ENCODE assay signal across 24 cellular contexts in genomic region chr5:130580264-130580663, GRCh38.
"Had no signal": no experiment of that assay in that cellular context is flagged by ENCODE, and none has a peak within 500 bp of the region (broad histone marks: within the 10 kb centered on the region; RNA-seq: fewer than 3 reads in every experiment).

No MANE protein-coding gene starts in this region.

- H3K27ac ChIP-seq: colonic mucosa, coronary artery, dorsolateral prefrontal cortex, epithelial cell of prostate, esophagus muscularis mucosa, esophagus squamous epithelium, foreskin keratinocyte, gastrocnemius medialis, gastroesophageal sphincter, heart left ventricle, heart right ventricle had no signal

- H3K4me1 ChIP-seq: colonic mucosa, esophagus muscularis mucosa, esophagus squamous epithelium, foreskin keratinocyte, gastrocnemius medialis, gastroesophageal sphincter, heart left ventricle, heart right ventricle had no signal

- ATAC-seq: effector memory CD8-positive, alpha-beta T cell; esophagus mucosa; foreskin keratinocyte; gastrocnemius medialis; gastroesophageal sphincter; heart left ventricle; heart right ventricle had no signal

- H3K4me3 ChIP-seq: colonic mucosa, coronary artery, dorsolateral prefrontal cortex, esophagus muscularis mucosa, esophagus squamous epithelium, gastrocnemius medialis, gastroesophageal sphincter, heart left ventricle, heart right ventricle had no signal

- DNase-seq: colonic mucosa; cortex of kidney; dermis blood vessel endothelial cell; dorsolateral prefrontal cortex; effector CD4-positive, alpha-beta T cell; effector CD8-positive, alpha-beta T cell; effector memory CD4-positive, alpha-beta T cell; effector memory CD8-positive, alpha-beta T cell; endodermal cell; erythroblast; esophagus squamous epithelium; foreskin fibroblast; foreskin keratinocyte; foreskin melanocyte; gastrocnemius medialis; glutamatergic neuron; head of caudate nucleus; heart left ventricle; heart right ventricle had no signal

- H3K27me3 ChIP-seq: colonic mucosa, dorsolateral prefrontal cortex, esophagus muscularis mucosa, esophagus squamous epithelium, foreskin keratinocyte, gastrocnemius medialis, gastroesophageal sphincter, heart left ventricle, heart right ventricle had no signal

- H3K9me3 ChIP-seq: colonic mucosa, esophagus squamous epithelium, gastrocnemius medialis had no signal

- H3K36me3 ChIP-seq: colonic mucosa, esophagus muscularis mucosa, esophagus squamous epithelium, gastrocnemius medialis, gastroesophageal sphincter, heart left ventricle, heart right ventricle had no signal
